ENCODE assay signal across 1 cellular context in the genomic region with DNA sequence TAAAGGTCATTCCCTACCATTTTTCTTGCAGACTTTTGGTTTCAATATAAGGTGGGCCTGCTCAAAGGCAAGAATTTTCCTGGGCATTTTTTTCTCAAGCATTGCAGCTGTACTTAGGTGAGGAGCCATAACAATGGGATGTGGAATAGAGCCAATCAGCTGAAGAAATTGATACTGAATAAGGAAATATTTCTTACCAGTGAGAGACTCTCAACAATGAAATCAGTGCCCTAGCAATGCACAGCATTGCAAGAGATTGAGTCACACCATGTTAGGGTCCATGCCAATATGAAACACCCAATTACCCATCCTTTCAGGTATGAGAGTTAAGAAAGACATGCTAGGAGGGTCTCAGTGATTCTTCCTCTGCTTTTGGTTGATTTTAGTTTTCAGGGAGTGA.
TF ChIP-seq lines count a peak whose summit lies in the region.

No MANE protein-coding gene starts in this region.

TF ChIP-seq in GM23338, 12 proteins besides CTCF, POLR2A, EP300 and RAD21 (continued from another document):
- TF ChIP-seq REST (IDR thresholded peaks at IDR 0.05; ENCODE audit: unreplicated experiment) = no peak
- no peak for TF ChIP-seq ZNF331 (CRISPR knock-in tag; IDR thresholded peaks at IDR 0.05; ENCODE audit: low read depth)
- no peak for TF ChIP-seq STAT1 (IDR thresholded peaks at IDR 0.05; ENCODE audit: unreplicated experiment)
- TF ChIP-seq, protein P1, sequence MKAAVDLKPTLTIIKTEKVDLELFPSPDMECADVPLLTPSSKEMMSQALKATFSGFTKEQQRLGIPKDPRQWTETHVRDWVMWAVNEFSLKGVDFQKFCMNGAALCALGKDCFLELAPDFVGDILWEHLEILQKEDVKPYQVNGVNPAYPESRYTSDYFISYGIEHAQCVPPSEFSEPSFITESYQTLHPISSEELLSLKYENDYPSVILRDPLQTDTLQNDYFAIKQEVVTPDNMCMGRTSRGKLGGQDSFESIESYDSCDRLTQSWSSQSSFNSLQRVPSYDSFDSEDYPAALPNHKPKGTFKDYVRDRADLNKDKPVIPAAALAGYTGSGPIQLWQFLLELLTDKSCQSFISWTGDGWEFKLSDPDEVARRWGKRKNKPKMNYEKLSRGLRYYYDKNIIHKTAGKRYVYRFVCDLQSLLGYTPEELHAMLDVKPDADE (IDR thresholded peaks at IDR 0.05) = no peak
